Comparison of ENCODE assay signal across 27 cellular contexts in genomic region chr6:21536280-21536766, GRCh38.
"Had no signal": no experiment of that assay in that cellular context is flagged by ENCODE, and none has a peak within 500 bp of the region (broad histone marks: within the 10 kb centered on the region; RNA-seq: fewer than 3 reads in every experiment).

No MANE protein-coding gene starts in this region.

- H3K27ac ChIP-seq: heart right ventricle, hepatocyte, left ventricle myocardium inferior, neural progenitor cell, neutrophil, parathyroid adenoma, psoas muscle, right lobe of liver, thoracic aorta, upper lobe of left lung, vagina had no signal

- H3K4me1 ChIP-seq: heart right ventricle, neural progenitor cell, parathyroid adenoma, right lobe of liver, upper lobe of left lung had no signal

- H3K27me3 ChIP-seq: heart right ventricle, hepatocyte, neural progenitor cell, neutrophil, right lobe of liver, tibial nerve, upper lobe of left lung, vagina had no signal

- H3K36me3 ChIP-seq: heart right ventricle, left ventricle myocardium inferior, neural progenitor cell, neutrophil, right lobe of liver, thoracic aorta, tibial nerve, upper lobe of left lung, vagina had no signal

- H3K4me2 ChIP-seq: hepatocyte, neural progenitor cell, smooth muscle cell had no signal

- H3K4me3 ChIP-seq: heart right ventricle, hepatocyte, left ventricle myocardium inferior, lung, neural progenitor cell, psoas muscle, right lobe of liver, smooth muscle cell, thoracic aorta, tibial nerve, upper lobe of left lung, vagina had no signal

- ATAC-seq: heart right ventricle; naive thymus-derived CD8-positive, alpha-beta T cell; psoas muscle; right lobe of liver; stimulated activated memory B cell treated with anti-CD40 and anti-IgM and Interleukin-4, amounts not matched to agents 10 μg/mL and 1 μg/mL and 100 μg/mL, for 72 hours; stimulated activated naive CD8-positive, alpha-beta T cell treated with anti-CD3 and anti-CD28 coated beads, Interleukin-15, amount 100 ng/mL, for 72 hours had no signal

- H3K9me3 ChIP-seq: heart right ventricle, left ventricle myocardium inferior, neutrophil, psoas muscle, right lobe of liver, thoracic aorta, tibial nerve, upper lobe of left lung, vagina had no signal

- H2AFZ ChIP-seq: hepatocyte, neural progenitor cell, parathyroid adenoma had no signal

- DNase-seq: heart right ventricle; islet precursor cell; left ventricle myocardium inferior; midbrain; naive thymus-derived CD8-positive, alpha-beta T cell; nephron progenitor cell; occipital lobe; psoas muscle; right lobe of liver; stimulated activated CD4-positive, alpha-beta T cell treated with anti-CD3 and anti-CD28 coated beads, Interleukin-1b, Interleukin-23, amount 100 ng/mL, for 48 hours; stimulated activated CD4-positive, alpha-beta T cell treated with anti-CD3 and anti-CD28 coated beads, Interleukin-2, amount 100 ng/mL, for 48 hours; stimulated activated CD4-positive, alpha-beta T cell treated with anti-CD3 and anti-CD28 coated beads, Interleukin-4, amount 100 ng/mL, for 4 hours; stimulated activated CD8-positive, alpha-beta memory T cell treated with anti-CD3 and anti-CD28 coated beads, Interleukin-4, amount 100 ng/mL, for 48 hours; stimulated activated naive CD4-positive, alpha-beta T cell treated with Interleukin-2 at 50 U/mL for 16 hours; stimulated activated naive CD8-positive, alpha-beta T cell treated with anti-CD3 and anti-CD28 coated beads, Interleukin-15, amount 100 ng/mL, for 72 hours; substantia nigra; upper lobe of left lung had no signal

- H3K79me2 ChIP-seq: hepatocyte, parathyroid adenoma had no signal

- H3K9ac ChIP-seq: neural progenitor cell, parathyroid adenoma had no signal
